In genomic region chr5:42828661-42829060, GRCh38 we compare ENCODE assay signal across 25 cellular contexts. TPM values are rescaled to one million over a fixed set of nuclear protein-coding genes. Genes with fewer than 3 reads are reported as not detected.
DNase-seq lines count a peak whose midpoint lies in the region; ATAC-seq and TF ChIP-seq lines count a peak whose summit lies in the region.
"Had no signal": no experiment of that assay in that cellular context is flagged by ENCODE, and none has a peak within 500 bp of the region (broad histone marks: within the 10 kb centered on the region; RNA-seq: fewer than 3 reads in every experiment).

No MANE protein-coding gene starts in this region.

- H3K27ac ChIP-seq in hepatocyte = peak overlapping the region; percentile 36
- H3K27ac ChIP-seq: 22Rv1, HL-60, RWPE1 had no signal

- no peak overlapping the region for H3K9ac ChIP-seq in adipocyte (ENCODE audit: low read length)

- H3K9me2 ChIP-seq in hepatocyte (replicated peaks; ENCODE audit: insufficient read depth) = no peaks in the 10 kb centered on the region

- no peaks in the 10 kb centered on the region for H3K36me3 Mint-ChIP-seq in osteocyte (ENCODE audit: unreplicated experiment)
- H3K36me3 Mint-ChIP-seq in activated T-cell treated with anti-CD3 and anti-CD28 coated beads, Interleukin-2, amount 50 U/mL, for 4 hours (ENCODE audit: insufficient read depth) = no peaks in the 10 kb centered on the region
- H3K36me3 Mint-ChIP-seq: CD14-positive monocyte; CD8-positive, alpha-beta memory T cell had no signal

- peak overlapping the region; percentile 38 for H3K27ac Mint-ChIP-seq in osteocyte (ENCODE audit: unreplicated experiment)
- H3K27ac Mint-ChIP-seq: CD14-positive monocyte; CD8-positive, alpha-beta memory T cell had no signal

- no peaks in the 10 kb centered on the region for H4K20me1 ChIP-seq in hepatocyte (ENCODE audit: insufficient read depth, poor library complexity, severe bottlenecking)

- H3K27me3 Mint-ChIP-seq in osteocyte (ENCODE audit: unreplicated experiment) = peaks cover 2% of the 10 kb centered on the region
- peaks cover under 1% of the 10 kb centered on the region for H3K27me3 Mint-ChIP-seq in activated T-cell treated with anti-CD3 and anti-CD28 coated beads, Interleukin-2, amount 50 U/mL, for 4 hours (ENCODE audit: low read depth)

- WGBS in hepatocyte (ENCODE audit: low lambda C conversion rate, missing lambda C conversion rate) = 43% methylated on average over 2 of the region's 2 CpGs

- no peak overlapping the region for H2AFZ ChIP-seq in hepatocyte

- peaks cover 15% of the 10 kb centered on the region for H3K4me1 Mint-ChIP-seq in osteocyte (ENCODE audit: unreplicated experiment)
- H3K4me1 Mint-ChIP-seq in activated T-cell treated with anti-CD3 and anti-CD28 coated beads, Interleukin-2, amount 50 U/mL, for 4 hours (ENCODE audit: low read depth) = no peaks in the 10 kb centered on the region
- H3K4me1 Mint-ChIP-seq: CD14-positive monocyte; CD8-positive, alpha-beta memory T cell had no signal

- H3K4me3 ChIP-seq in adipocyte (ENCODE audit: low read length) = no peak overlapping the region
- H3K4me3 ChIP-seq in hepatocyte = no peak overlapping the region

- H3K27me3 ChIP-seq in adipocyte (replicated peaks; ENCODE audit: control insufficient read depth, insufficient read depth, low read length) = no peaks in the 10 kb centered on the region
- no peaks in the 10 kb centered on the region for H3K27me3 ChIP-seq in hepatocyte
- H3K27me3 ChIP-seq: BE2C had no signal

- H3K4me1 ChIP-seq in adipocyte (ENCODE audit: control insufficient read depth, insufficient read depth, low read length) = no peaks in the 10 kb centered on the region
- H3K4me1 ChIP-seq in hepatocyte (ENCODE audit: insufficient read depth) = peaks cover 16% of the 10 kb centered on the region
- H3K4me1 ChIP-seq: BE2C had no signal

- peak; percentile 29 for DNase-seq in AG09319 (ENCODE audit: extremely low read depth, low read depth)
- DNase-seq in adipocyte (ENCODE audit: low read depth) = peak; percentile 83
- peak; percentile 71 for DNase-seq in hepatocyte (ENCODE audit: low spot score)
- no peak for DNase-seq in osteocyte (ENCODE audit: extremely low spot score, unreplicated experiment)
- no peak for DNase-seq in NCI-H128 (lab: John Stamatoyannopoulos, UW; ENCODE audit: unreplicated experiment)
- DNase-seq in activated T-cell treated with anti-CD3 and anti-CD28 coated beads, Interleukin-2, amount 50 U/mL, for 4 hours = no peak
- DNase-seq in activated naive CD4-positive, alpha-beta T cell treated with anti-CD3 and anti-CD28 coated beads, Interleukin-2, amount 50 U/mL, for 16 hours = no peak
- DNase-seq: BE2C; CD8-positive, alpha-beta memory T cell; DMS 273 treated with DMSO at 0.1 percent for 48 hours; DMS79; NCI-H1092 treated with DMSO at 0.1 percent for 48 hours; NCI-H146; NCI-H2029; NCI-H446; NCI-H524 treated with DMSO at 0.1 percent for 48 hours; NCI-H82; NK-92 treated with Interleukin-12 subunit alpha and Interleukin-12 subunit beta, amount 100 ng/mL, for 24 hours; PC-3; SHP77 had no signal

- H3K79me2 ChIP-seq in hepatocyte = no peaks in the 10 kb centered on the region

- H3K4me3 Mint-ChIP-seq in osteocyte (ENCODE audit: unreplicated experiment) = no peak overlapping the region
- no peak overlapping the region for H3K4me3 Mint-ChIP-seq in activated T-cell treated with anti-CD3 and anti-CD28 coated beads, Interleukin-2, amount 50 U/mL, for 4 hours
- H3K4me3 Mint-ChIP-seq: CD14-positive monocyte; CD8-positive, alpha-beta memory T cell had no signal

- peaks cover under 1% of the 10 kb centered on the region for H3K9me3 Mint-ChIP-seq in osteocyte (ENCODE audit: unreplicated experiment)
- no peaks in the 10 kb centered on the region for H3K9me3 Mint-ChIP-seq in activated T-cell treated with anti-CD3 and anti-CD28 coated beads, Interleukin-2, amount 50 U/mL, for 4 hours
- H3K9me3 Mint-ChIP-seq: CD8-positive, alpha-beta memory T cell had no signal

- TF ChIP-seq CTCF in AG09319 (IDR thresholded peaks at IDR 0.05; ENCODE audit: low read depth, low read length) (no peak), hepatocyte (IDR thresholded peaks at IDR 0.05; ENCODE audit: poor library complexity) (no peak), osteocyte (IDR thresholded peaks at IDR 0.05) (no peak)

- no peaks in the 10 kb centered on the region for H3K9me3 ChIP-seq in adipocyte (ENCODE audit: control insufficient read depth, low read length)
- H3K9me3 ChIP-seq in hepatocyte (ENCODE audit: low read depth) = no peaks in the 10 kb centered on the region
- H3K9me3 ChIP-seq: BE2C had no signal

- H3K4me2 ChIP-seq in hepatocyte = peak overlapping the region; percentile 7

- no peak for ATAC-seq in activated T-cell treated with anti-CD3 and anti-CD28 coated beads, Interleukin-2, amount 50 U/mL, for 4 hours
- ATAC-seq: HCT116, PC-3 had no signal

- H3K36me3 ChIP-seq in adipocyte (ENCODE audit: control insufficient read depth, insufficient read depth, low read length, severe bottlenecking) (no peaks in the 10 kb centered on the region), hepatocyte (replicated peaks; ENCODE audit: insufficient read depth, low read depth) (no peaks in the 10 kb centered on the region)
- H3K36me3 ChIP-seq: BE2C had no signal

RNA-seq across cellular contexts. Expression of gene SELENOP, which starts 17.0 kb away (rescaled TPM):
- total RNA-seq in hepatocyte (5,946 and 6,524 TPM in 2 replicates), osteocyte (55.8 and 70.3 TPM in 2 replicates)
- 2,543 and 3,137 TPM in 2 replicates for polyA plus RNA-seq in hepatocyte
- 1 to 10 TPM in 1 of 3 donors, under 1 TPM in 2; 0.66 to 1.1 (median 0.95) TPM for total RNA-seq in activated T-cell treated with anti-CD3 and anti-CD28 coated beads, Interleukin-2, amount 50 U/mL, for 4 hours
- polyA plus RNA-seq: CD8-positive, alpha-beta memory T cell had no signal

Comparison
In these comparisons a context has a peak if more than half of its experiments do, and no peak if none do; other contexts are left out.
1. DNase-seq: peak in AG09319 (single experiment), adipocyte (single experiment) and hepatocyte (single experiment); none in osteocyte (single experiment), NCI-H128 (single experiment), activated T-cell treated with anti-CD3 and anti-CD28 coated beads, Interleukin-2, amount 50 U/mL, for 4 hours (single experiment) and activated naive CD4-positive, alpha-beta T cell treated with anti-CD3 and anti-CD28 coated beads, Interleukin-2, amount 50 U/mL, for 16 hours (single experiment).
2. RNA of gene SELENOP, which starts 17.0 kb away (total RNA-seq): 5,946 to 6,524 TPM in hepatocyte; 55.8 to 70.3 TPM in osteocyte and 0.66 to 1.1 TPM in activated T-cell treated with anti-CD3 and anti-CD28 coated beads, Interleukin-2, amount 50 U/mL, for 4 hours; every median in the first group is over 10 times any median in the second.